ENCODE assay signal across 10 cellular contexts in the genomic region with DNA sequence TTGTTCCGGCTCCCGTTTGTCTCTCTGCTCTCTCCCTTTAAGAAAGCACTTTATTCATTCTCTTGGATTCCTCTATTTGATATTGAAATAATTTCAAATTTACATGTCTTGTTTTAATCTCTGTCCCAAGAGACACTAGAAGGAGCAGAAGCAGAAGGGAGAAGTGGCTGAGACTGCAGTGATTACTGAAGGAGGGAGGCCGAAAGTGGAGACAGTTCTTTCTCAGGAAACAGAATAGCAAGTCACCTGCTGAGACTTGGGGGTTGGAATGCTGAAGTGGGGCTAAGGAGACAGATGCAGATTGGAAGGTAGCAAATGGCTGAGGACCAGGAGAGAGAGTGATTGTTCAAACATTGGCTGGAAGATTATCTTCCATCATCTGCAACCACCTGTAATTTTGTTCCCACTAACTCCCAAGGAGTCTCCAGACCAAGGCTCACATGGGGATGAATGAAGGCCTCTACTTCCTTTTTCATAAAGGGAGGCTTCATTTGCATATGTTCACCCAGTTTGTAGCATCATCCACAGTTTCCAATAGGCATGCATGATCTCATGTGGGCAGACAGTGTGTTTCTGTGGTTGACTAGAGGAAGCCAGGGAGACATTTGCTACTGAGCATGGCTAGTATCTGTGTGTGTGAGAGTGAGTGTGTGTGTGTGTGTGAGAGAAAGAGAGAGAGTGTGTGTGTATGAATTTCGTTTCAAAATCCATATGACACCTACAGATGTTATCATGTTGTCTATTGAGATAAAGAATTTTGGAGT. TPM values are rescaled to one million over a fixed set of nuclear protein-coding genes. Genes with fewer than 3 reads are reported as not detected.
DNase-seq lines count a peak whose midpoint lies in the region; ATAC-seq and TF ChIP-seq lines count a peak whose summit lies in the region.
"Had no signal": no experiment of that assay in that cellular context is flagged by ENCODE, and none has a peak within 500 bp of the region (broad histone marks: within the 10 kb centered on the region; RNA-seq: fewer than 3 reads in every experiment).

No MANE protein-coding gene starts in this region.

- no peaks in the 10 kb centered on the region for H3K9me3 ChIP-seq in gastrocnemius medialis
- no peaks in the 10 kb centered on the region for H3K9me3 ChIP-seq in H9 (ENCODE audit: control insufficient read depth, low read depth, low read length)
- H3K9me3 ChIP-seq: psoas muscle had no signal

- no peak overlapping the region for H3T11ph ChIP-seq in H9 (ENCODE audit: low read length)

- H2AFZ ChIP-seq in H9 (ENCODE audit: low read length) = no peak overlapping the region

- no peaks in the 10 kb centered on the region for H3K9me3 Mint-ChIP-seq in naive thymus-derived CD8-positive, alpha-beta T cell
- no peaks in the 10 kb centered on the region for H3K9me3 Mint-ChIP-seq in H9

- no peak overlapping the region for H4K8ac ChIP-seq in H9 (replicated peaks; ENCODE audit: insufficient read length, low read depth, low read length)

- no peak overlapping the region for H3K4me2 ChIP-seq in H9 (ENCODE audit: insufficient read depth, insufficient read length, low read length)

- no peak overlapping the region for H2BK20ac ChIP-seq in H9 (ENCODE audit: low read depth, low read length, poor library complexity, severe bottlenecking)

- H2BK120ac ChIP-seq in H9 (ENCODE audit: low read depth, low read length, poor library complexity, severe bottlenecking) = no peak overlapping the region

- no peak overlapping the region for H2BK15ac ChIP-seq in H9 (ENCODE audit: low read depth, low read length)

- no peak overlapping the region for H3K4me3 ChIP-seq in gastrocnemius medialis
- H3K4me3 ChIP-seq: psoas muscle had no signal

- H3K9ac ChIP-seq in H9 (ENCODE audit: extremely low read depth, insufficient read length, low read length) = no peak overlapping the region

- intact Hi-C loops in gastrocnemius medialis (cut with DNase I; ENCODE audit: low total_unique reads) (loop anchor here (5.0 kb wide), 1 partner anchor 163 kb away; no protein-coding TSS in a partner anchor), posterior cingulate gyrus (cut with DNase I) (loop anchor here (10.0 kb wide), 1 partner anchor 356 kb away; no protein-coding TSS in a partner anchor)

- H3K56ac ChIP-seq in H9 (ENCODE audit: insufficient read length, low read depth, low read length) = no peak overlapping the region

- H3K23ac ChIP-seq in H9 (ENCODE audit: insufficient read length, low read depth, low read length) = no peak overlapping the region

- DNase-seq in RPMI8226 = peak; percentile 35
- peak in 4 of 10 donors; percentile 22 to 36 (median 28) for DNase-seq in naive thymus-derived CD8-positive, alpha-beta T cell
- DNase-seq in gastrocnemius medialis = no peak
- DNase-seq in H9 = no peak
- DNase-seq in posterior cingulate gyrus = no peak
- no peak for DNase-seq in HT-29 (ENCODE audit: low spot score)
- DNase-seq: psoas muscle had no signal

- TF ChIP-seq CTCF in gastrocnemius medialis (IDR thresholded peaks at IDR 0.05 in 4 of 5, conservative IDR thresholded peaks at IDR 0.05 in 1 of 5) (no peak), H9 (conservative IDR thresholded peaks at IDR 0.05) (no peak)

- no peak overlapping the region for H2BK12ac ChIP-seq in H9 (ENCODE audit: insufficient read length, low read depth, low read length)

- no peaks in the 10 kb centered on the region for H4K20me1 ChIP-seq in H9 (ENCODE audit: control insufficient read depth, insufficient read depth, insufficient read length)

- no peaks in the 10 kb centered on the region for H3K23me2 ChIP-seq in H9 (ENCODE audit: insufficient read length, low read depth, low read length, poor library complexity, severe bottlenecking)

- H2BK5ac ChIP-seq in H9 (ENCODE audit: insufficient read length, low read length) = no peak overlapping the region

- in situ Hi-C loops in gastrocnemius medialis (cut with MboI; ENCODE audit: low sequenced_read_pairs in 4 of 4) = no loop called here

- H3K79me2 ChIP-seq in H9 (ENCODE audit: insufficient read depth, low read length) = no peaks in the 10 kb centered on the region

- no peaks in the 10 kb centered on the region for H3K36me3 ChIP-seq in gastrocnemius medialis

- peaks cover 10 to 27% (median 16%) of the 10 kb centered on the region in 4 donors for H3K4me1 Mint-ChIP-seq in naive thymus-derived CD8-positive, alpha-beta T cell
- peaks cover 9 to 12% of the 10 kb centered on the region in 2 experiments for H3K4me1 Mint-ChIP-seq in H9

- no peak overlapping the region for H3K14ac ChIP-seq in H9 (ENCODE audit: insufficient read depth, low read length)

- H2AK5ac ChIP-seq in H9 (ENCODE audit: insufficient read length, low read length) = no peak overlapping the region

- H3K27me3 Mint-ChIP-seq in naive thymus-derived CD8-positive, alpha-beta T cell = peaks cover 0 to 1% (median 0%) of the 10 kb centered on the region in 5 donors
- H3K27me3 Mint-ChIP-seq in H9 (ENCODE audit: low read depth) = no peaks in the 10 kb centered on the region

- H3K27ac ChIP-seq in gastrocnemius medialis = no peak overlapping the region
- no peak overlapping the region for H3K27ac ChIP-seq in H9 (ENCODE audit: insufficient read length, low read depth, low read length)
- H3K27ac ChIP-seq: psoas muscle had no signal

- H3K4me1 ChIP-seq in gastrocnemius medialis (no peaks in the 10 kb centered on the region), H9 (ENCODE audit: insufficient read depth, low read length) (peaks cover 4% of the 10 kb centered on the region; the same call in 1 of the 2 replicates)
- H3K4me1 ChIP-seq: psoas muscle had no signal

- POLR2A ChIA-PET in naive thymus-derived CD8-positive, alpha-beta T cell (lab: Charles Lee) = no interaction called here

- H4K91ac ChIP-seq in H9 (ENCODE audit: insufficient read length, low read depth, low read length) = no peak overlapping the region

- ATAC-seq in GM18517 (IDR thresholded peaks at IDR 0.05; ENCODE audit: unreplicated experiment) = peak; percentile 82
- ATAC-seq in HG02763 (IDR thresholded peaks at IDR 0.05; ENCODE audit: unreplicated experiment) = peak; percentile 54
- ATAC-seq in naive thymus-derived CD8-positive, alpha-beta T cell = peak; percentile 74 to 91
- ATAC-seq in gastrocnemius medialis = no peak
- ATAC-seq: psoas muscle had no signal

- H3K79me1 ChIP-seq in H9 (ENCODE audit: insufficient read depth, low read depth, low read length, poor library complexity, severe bottlenecking) = no peaks in the 10 kb centered on the region

- no peaks in the 10 kb centered on the region for H3K36me3 Mint-ChIP-seq in naive thymus-derived CD8-positive, alpha-beta T cell
- H3K36me3 Mint-ChIP-seq in H9 (ENCODE audit: insufficient read depth in 1 of 3, low read depth in 3 of 3) = no peaks in the 10 kb centered on the region; a peak in 1 of 7 replicates

- H4K5ac ChIP-seq in H9 (ENCODE audit: insufficient read length, low read depth, low read length) = no peak overlapping the region

- no peak overlapping the region for H3K4ac ChIP-seq in H9 (ENCODE audit: low read depth, low read length)

- peak overlapping the region in 3 of 10 donors; percentile 9 to 33 (median 11) for H3K27ac Mint-ChIP-seq in naive thymus-derived CD8-positive, alpha-beta T cell
- no peak overlapping the region for H3K27ac Mint-ChIP-seq in H9

- WGBS in H9 (ENCODE audit: extremely low coverage, insufficient read length, low lambda C conversion rate) = no CpG with 5 or more reads among the region's 4 CpGs

- no peak overlapping the region for H3K18ac ChIP-seq in H9 (ENCODE audit: insufficient read length, low read depth, low read length)

- peak overlapping the region in 2 of 10 donors; percentile 3 to 8 for H3K4me3 Mint-ChIP-seq in naive thymus-derived CD8-positive, alpha-beta T cell
- no peak overlapping the region for H3K4me3 Mint-ChIP-seq in H9

- H3K27me3 ChIP-seq in gastrocnemius medialis = no peaks in the 10 kb centered on the region
- no peaks in the 10 kb centered on the region for H3K27me3 ChIP-seq in H9 (ENCODE audit: insufficient read depth, low read length)

- no peak for TF ChIP-seq POLR2A in gastrocnemius medialis (IDR thresholded peaks at IDR 0.05)

RNA-seq across cellular contexts. Expression of a gene that starts 24.0 kb away (rescaled TPM):
- not detected for total RNA-seq in naive thymus-derived CD8-positive, alpha-beta T cell
- polyA plus RNA-seq in naive thymus-derived CD8-positive, alpha-beta T cell = not detected
- total RNA-seq in gastrocnemius medialis = 1 to 10 TPM in 2 of 4 donors, under 1 TPM in 2; 0.62 to 5.1 (median 1.1) TPM
- not detected in 2 replicates for total RNA-seq in H9 (2021)
- total RNA-seq in HT-29 (2014; rRNA removed; shearing (Covaris generic)) = 0.03 and 1.1 TPM in 2 replicates

RNA-seq across cellular contexts. Expression of a gene that starts 33.7 kb away (rescaled TPM):
- 1 to 10 TPM; 1.5 to 2.8 TPM for total RNA-seq in naive thymus-derived CD8-positive, alpha-beta T cell
- polyA plus RNA-seq in naive thymus-derived CD8-positive, alpha-beta T cell = 1 to 10 TPM in 2 of 3 donors, not detected in 1; 1.1 to 1.2 TPM
- total RNA-seq in gastrocnemius medialis (1 to 10 TPM in 2 of 4 donors, under 1 TPM in 2; 0.29 to 2.5 (median 1.7) TPM), H9 (2021) (not detected in 2 replicates)
- 7.4 and 9.7 TPM in 2 replicates for total RNA-seq in HT-29 (2014; rRNA removed; shearing (Covaris generic))

RNA-seq across cellular contexts. Expression of a gene that starts 57.1 kb away (rescaled TPM):
- not detected for total RNA-seq in naive thymus-derived CD8-positive, alpha-beta T cell
- polyA plus RNA-seq in naive thymus-derived CD8-positive, alpha-beta T cell = not detected
- total RNA-seq in gastrocnemius medialis (not detected), H9 (2021) (not detected in 2 replicates)
- not detected in 2 replicates for total RNA-seq in HT-29 (2014; rRNA removed; shearing (Covaris generic))
- total RNA-seq: psoas muscle had no signal
- polyA plus RNA-seq: esophagus had no signal

Comparison
In these comparisons a context has a peak if more than half of its experiments do, and no peak if none do; other contexts are left out.
1. ATAC-seq: peak in GM18517 (single experiment), HG02763 (single experiment) and naive thymus-derived CD8-positive, alpha-beta T cell (2 of 2); none in gastrocnemius medialis (0 of 2).